Comparison of ENCODE assay signal across 8 cellular contexts in the genomic region with DNA sequence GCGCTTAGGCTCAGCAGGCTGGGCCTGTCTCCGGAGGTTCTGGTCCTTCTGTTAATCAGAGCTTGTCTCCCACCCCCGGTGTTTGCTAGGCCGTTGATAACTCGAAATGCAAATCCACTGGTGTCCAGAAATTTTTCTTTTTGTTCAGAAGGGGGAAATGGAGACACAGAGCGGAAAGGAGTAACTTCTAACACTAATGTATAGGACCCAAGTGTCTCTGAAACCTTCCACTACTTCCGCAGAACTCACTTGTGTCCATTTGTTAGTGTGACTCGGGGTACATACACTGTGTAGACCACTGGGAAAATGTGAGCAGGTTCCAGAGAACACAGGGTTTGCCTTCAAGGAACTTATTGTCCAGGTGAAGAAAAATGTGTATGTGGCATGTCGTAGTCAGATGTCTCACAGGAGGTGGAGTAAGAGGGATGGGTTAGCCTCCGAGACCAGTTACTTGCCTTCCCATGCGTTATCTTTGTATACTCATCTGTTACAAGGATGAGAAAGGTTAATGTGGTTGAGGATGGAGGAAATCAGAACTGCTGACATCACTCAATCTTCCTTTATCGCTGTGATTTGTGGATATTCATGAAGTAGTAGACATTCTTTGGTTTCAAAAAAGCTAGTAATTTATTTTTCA. TPM values are rescaled to one million over a fixed set of nuclear protein-coding genes. Genes with fewer than 3 reads are reported as not detected.
DNase-seq lines count a peak whose midpoint lies in the region; ATAC-seq and TF ChIP-seq lines count a peak whose summit lies in the region.

No MANE protein-coding gene starts in this region.

- H4K20me1 ChIP-seq in OCI-LY1 (ENCODE audit: insufficient read depth, low read length): no peaks in the 10 kb centered on the region

- H3K9ac ChIP-seq in OCI-LY1 (ENCODE audit: low read length): peak overlapping the region; percentile 95
- H3K9ac ChIP-seq in adipocyte (ENCODE audit: low read length): peak overlapping the region; percentile 100

- DNase-seq in NCI-H1092 treated with DMSO at 0.1 percent for 48 hours (lab: John Stamatoyannopoulos, UW) (peak; percentile 38), NCI-H1092 (lab: John Stamatoyannopoulos, UW) (no peak), adipocyte (ENCODE audit: low read depth) (peak; percentile 58), hepatic stellate cell (ENCODE audit: low spot score) (peak; percentile 47), sigmoid colon (no peak), KG1 (lab: John Stamatoyannopoulos, UW) (no peak)

- peaks cover 6% of the 10 kb centered on the region; the same call in 1 of the 2 replicates for H3K36me3 ChIP-seq in OCI-LY1 (ENCODE audit: insufficient read depth, low read length)
- H3K36me3 ChIP-seq in adipocyte (ENCODE audit: control insufficient read depth, insufficient read depth, low read length, severe bottlenecking): no peaks in the 10 kb centered on the region
- H3K36me3 ChIP-seq in sigmoid colon: no peaks in the 10 kb centered on the region

- ATAC-seq in HG02610 (IDR thresholded peaks at IDR 0.05; ENCODE audit: unreplicated experiment): peak; percentile 29

- H3K27me3 ChIP-seq in OCI-LY1 (ENCODE audit: insufficient read depth, low read length): no peaks in the 10 kb centered on the region
- H3K27me3 ChIP-seq in adipocyte (replicated peaks; ENCODE audit: control insufficient read depth, insufficient read depth, low read length): no peaks in the 10 kb centered on the region
- no peaks in the 10 kb centered on the region for H3K27me3 ChIP-seq in sigmoid colon

- WGBS in sigmoid colon, 2 donors: 3 to 4% methylated on average over 12 of the region's 12 CpGs

- peak overlapping the region; percentile 95 for H3K4me3 ChIP-seq in OCI-LY1 (ENCODE audit: low read depth, low read length, poor library complexity, severe bottlenecking)
- peak overlapping the region; percentile 96 for H3K4me3 ChIP-seq in adipocyte (ENCODE audit: low read length)
- peak overlapping the region; percentile 76 to 99 (median 98) for H3K4me3 ChIP-seq in sigmoid colon

- H3K9me3 ChIP-seq in OCI-LY1 (ENCODE audit: low read length): no peaks in the 10 kb centered on the region
- no peaks in the 10 kb centered on the region for H3K9me3 ChIP-seq in adipocyte (ENCODE audit: control insufficient read depth, low read length)
- H3K9me3 ChIP-seq in sigmoid colon: no peaks in the 10 kb centered on the region

- H3K4me1 ChIP-seq in OCI-LY1 (ENCODE audit: insufficient read depth, low read length, severe bottlenecking): peaks cover 26% of the 10 kb centered on the region
- peaks cover 53% of the 10 kb centered on the region for H3K4me1 ChIP-seq in adipocyte (ENCODE audit: control insufficient read depth, insufficient read depth, low read length)
- H3K4me1 ChIP-seq in sigmoid colon: peaks cover 0 to 53% (median 47%) of the 10 kb centered on the region in 4 donors

- no peak for TF ChIP-seq EP300 in sigmoid colon (IDR thresholded peaks at IDR 0.05)

- peaks cover 58% of the 10 kb centered on the region for H3K79me2 ChIP-seq in OCI-LY1 (ENCODE audit: insufficient read depth, low read length)

- H3K4me2 ChIP-seq in OCI-LY1 (ENCODE audit: low read length): peak overlapping the region; percentile 87

- no peaks in the 10 kb centered on the region for H3F3A ChIP-seq in OCI-LY1 (ENCODE audit: insufficient read depth, low read length)

- no peaks in the 10 kb centered on the region for H3K9me2 ChIP-seq in OCI-LY1 (ENCODE audit: low read depth, low read length)

- peak overlapping the region; percentile 55 for H3K27ac ChIP-seq in OCI-LY1 (ENCODE audit: low read depth, low read length, poor library complexity, severe bottlenecking)
- H3K27ac ChIP-seq in sigmoid colon: peak overlapping the region; percentile 92 to 99 (median 98)

- TF ChIP-seq CTCF in OCI-LY1 (IDR thresholded peaks at IDR 0.05; ENCODE audit: low read length): no peak
- no peak for TF ChIP-seq CTCF in sigmoid colon (IDR thresholded peaks at IDR 0.05)

- no peak overlapping the region for H2AFZ ChIP-seq in OCI-LY1 (ENCODE audit: low read length)

- intact Hi-C loops in sigmoid colon (cut with DNase I): no loop called here

- no peak for TF ChIP-seq POLR2A in sigmoid colon (IDR thresholded peaks at IDR 0.05)

RNA-seq across cellular contexts. Expression of gene ARCN1, which starts 0.8 kb away (rescaled TPM):
- total RNA-seq in sigmoid colon: 10 to 100 TPM; 74.9 to 88.3 (median 82.4) TPM
- polyA plus RNA-seq in sigmoid colon: 100 to 1,000 TPM in 1 of 3 donors, 10 to 100 TPM in 2; 83.2 to 105 (median 88.9) TPM

RNA-seq across cellular contexts. Expression of gene IFT46, which starts 7.3 kb away (rescaled TPM):
- 10 to 100 TPM; 23.8 to 65.8 (median 49.9) TPM for total RNA-seq in sigmoid colon
- 10 to 100 TPM in 1 of 3 donors, 1 to 10 TPM in 2; 8.1 to 12.6 (median 9.3) TPM for polyA plus RNA-seq in sigmoid colon

RNA-seq across cellular contexts. Expression of gene PHLDB1, which starts 34.4 kb away (rescaled TPM):
- 100 to 1,000 TPM in 2 of 4 donors, 10 to 100 TPM in 2; 51.8 to 126 (median 94.6) TPM for total RNA-seq in sigmoid colon
- 10 to 100 TPM; 33.6 to 44.4 (median 34.9) TPM for polyA plus RNA-seq in sigmoid colon

RNA-seq across cellular contexts. Expression of gene TMEM25, which starts 42.0 kb away (rescaled TPM):
- 10 to 100 TPM; 20.9 to 35.2 (median 31.8) TPM for total RNA-seq in sigmoid colon
- polyA plus RNA-seq in sigmoid colon: 1 to 10 TPM; 2.5 to 6.4 (median 3.6) TPM

RNA-seq across cellular contexts. Expression of gene TTC36, which starts 45.8 kb away (rescaled TPM):
- total RNA-seq in sigmoid colon: 1 to 10 TPM in 3 of 4 donors, not detected in 1; 1.1 to 3.3 (median 1.6) TPM
- polyA plus RNA-seq in sigmoid colon: under 1 TPM in 1 of 3 donors, not detected in 2; 0.13 TPM

Comparison
In these comparisons a context has a peak if more than half of its experiments do, and no peak if none do; other contexts are left out.
1. DNase-seq: peak in NCI-H1092 treated with DMSO at 0.1 percent for 48 hours (single experiment), adipocyte (single experiment) and hepatic stellate cell (single experiment); none in NCI-H1092 (single experiment), sigmoid colon (single experiment) and KG1 (single experiment).
2. Peak in every context shown above with its lines, with median percentiles within 50 percentile points of each other: H3K4me3 ChIP-seq.